ENCODE assay signal across 20 cellular contexts in genomic region chr16:5326395-5326794, GRCh38.
"Had no signal": no experiment of that assay in that cellular context is flagged by ENCODE, and none has a peak within 500 bp of the region (broad histone marks: within the 10 kb centered on the region; RNA-seq: fewer than 3 reads in every experiment).

No MANE protein-coding gene starts in this region.

- ATAC-seq: foreskin keratinocyte, gastroesophageal sphincter, heart right ventricle, left lung, left ventricle myocardium superior, lower lobe of right lung, mucosa of descending colon had no signal

- H3K27ac ChIP-seq: coronary artery, dorsolateral prefrontal cortex, esophagus muscularis mucosa, foreskin keratinocyte, gastroesophageal sphincter, heart right ventricle, left lung, lower lobe of right lung had no signal

- H3K4me1 ChIP-seq: esophagus muscularis mucosa, foreskin keratinocyte, gastroesophageal sphincter, heart right ventricle, left lung, lower lobe of right lung had no signal

- DNase-seq: dermis blood vessel endothelial cell; dorsolateral prefrontal cortex; effector CD4-positive, alpha-beta T cell; effector memory CD4-positive, alpha-beta T cell; foreskin keratinocyte; glutamatergic neuron; head of caudate nucleus; heart right ventricle; hippocampal formation; left cardiac atrium; left lung; left ventricle myocardium superior; lower lobe of right lung; mesenchymal stem cell; mucosa of descending colon; naive B cell had no signal

- H3K27ac Mint-ChIP-seq: mesothelial cell of epicardium, naive B cell had no signal

- H3K9me3 ChIP-seq: lower lobe of right lung, mucosa of descending colon had no signal

- H3K36me3 Mint-ChIP-seq: mesothelial cell of epicardium, naive B cell had no signal

- H3K36me3 ChIP-seq: esophagus muscularis mucosa, gastroesophageal sphincter, heart right ventricle, left lung, lower lobe of right lung had no signal

- H3K27me3 ChIP-seq: esophagus muscularis mucosa, foreskin keratinocyte, gastroesophageal sphincter, left lung had no signal

- H3K4me3 Mint-ChIP-seq: mesothelial cell of epicardium, naive B cell had no signal

- H3K4me1 Mint-ChIP-seq: mesothelial cell of epicardium, naive B cell had no signal

- H3K4me3 ChIP-seq: coronary artery, dorsolateral prefrontal cortex, esophagus muscularis mucosa, gastroesophageal sphincter, heart right ventricle, left lung, lower lobe of right lung, mucosa of descending colon had no signal
